25 cellular contexts compared by ENCODE assay signal in the genomic region with DNA sequence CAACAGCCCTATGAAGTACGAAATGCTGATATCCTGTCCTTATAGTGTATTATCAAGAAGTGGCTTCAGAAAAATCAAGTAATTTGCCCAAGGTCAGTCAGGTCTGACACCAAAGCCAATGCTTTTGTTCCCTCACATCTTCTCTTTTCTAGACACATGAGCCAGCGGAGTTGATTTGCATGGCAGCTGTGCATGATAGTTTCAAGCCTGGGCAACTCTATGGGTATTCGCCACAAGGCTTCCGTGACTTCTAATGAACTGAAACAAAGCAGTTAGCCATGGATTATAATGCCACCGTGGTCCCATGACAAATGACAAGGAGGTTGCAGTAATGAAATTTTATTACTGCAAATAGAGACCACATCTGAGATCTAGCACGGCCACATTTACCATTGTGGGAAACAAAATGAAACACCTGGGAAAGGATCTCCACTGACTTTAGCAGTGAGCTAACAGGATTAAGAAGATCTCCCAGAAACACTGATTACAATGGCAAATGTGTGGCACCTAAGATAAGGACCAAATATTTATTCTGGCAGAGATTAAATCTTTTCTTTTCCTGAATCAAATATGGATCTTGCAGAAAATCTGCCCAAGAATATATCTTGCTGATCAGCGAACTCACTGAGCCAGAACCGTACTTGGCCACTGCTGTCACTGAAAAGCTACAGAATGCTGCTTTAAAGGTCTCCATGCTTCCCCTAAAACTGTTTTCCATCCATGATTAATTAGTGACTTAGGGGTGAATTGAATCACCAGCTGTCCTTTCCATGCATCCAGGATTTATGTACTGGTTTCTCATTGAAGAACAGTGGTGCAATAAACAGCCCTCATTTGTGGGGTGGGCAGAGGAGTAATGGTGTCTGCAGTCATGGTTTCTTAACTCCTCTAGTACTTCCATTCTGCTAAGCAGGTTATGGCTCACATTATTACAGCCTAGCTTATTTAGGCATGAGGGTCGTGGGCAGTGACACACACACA.
DNase-seq lines count a peak whose midpoint lies in the region; ATAC-seq, FAIRE-seq and TF ChIP-seq lines count a peak whose summit lies in the region.
"Had no signal": no experiment of that assay in that cellular context is flagged by ENCODE, and none has a peak within 500 bp of the region (broad histone marks: within the 10 kb centered on the region; RNA-seq: fewer than 3 reads in every experiment).

No MANE protein-coding gene starts in this region.

- BruUV-seq in endothelial cell of umbilical vein (replicated peaks; lab: Mats Ljungman, UMichigan) = no TSS peak

- no peak for TF ChIP-seq CTCF in SK-N-SH (IDR thresholded peaks at IDR 0.05)
- no peak for TF ChIP-seq CTCF in endothelial cell of umbilical vein (IDR thresholded peaks at IDR 0.05; ENCODE audit: extremely low read depth in 1 of 2, insufficient read depth in 1 of 2, low read depth in 1 of 2, low read length in 2 of 2)

- no peaks in the 10 kb centered on the region for H3K9me2 ChIP-seq in SK-N-SH

- intact Hi-C loops in endothelial cell of umbilical vein (cut with micrococcal nuclease) = no loop called here

- dilution Hi-C loops in endothelial cell of umbilical vein (cut with MboI; ENCODE audit: extremely low pct_ligation_motif_present, low sequenced_read_pairs) = no loop called here

- H3K27me3 ChIP-seq in SK-N-SH (ENCODE audit: insufficient read depth) (no peaks in the 10 kb centered on the region), endothelial cell of umbilical vein (ENCODE audit: control insufficient read depth in 2 of 2, insufficient read depth in 2 of 2, low read length in 2 of 2) (no peaks in the 10 kb centered on the region)
- H3K27me3 ChIP-seq: ascending aorta, left lung, ovary, right lobe of liver, SJSA1, upper lobe of right lung had no signal

- H4K20me1 ChIP-seq in SK-N-SH (ENCODE audit: insufficient read depth) (no peaks in the 10 kb centered on the region), endothelial cell of umbilical vein (replicated peaks; ENCODE audit: control insufficient read depth, extremely low read depth, insufficient read depth, low read length) (no peaks in the 10 kb centered on the region)

- peak overlapping the region; percentile 27; the same call in 1 of the 2 replicates for H3K4me2 ChIP-seq in SK-N-SH
- no peak overlapping the region for H3K4me2 ChIP-seq in endothelial cell of umbilical vein (ENCODE audit: insufficient read depth, low read length)

- H3F3A ChIP-seq in SK-N-SH (replicated peaks; ENCODE audit: insufficient read depth) = no peaks in the 10 kb centered on the region

- POLR2A ChIA-PET in SK-N-SH (lab: Yijun Ruan, JAX) = no interaction called here
- POLR2A ChIA-PET in endothelial cell of umbilical vein (lab: Charles Lee) = no interaction called here

- H3K4me1 ChIP-seq in SK-N-SH (ENCODE audit: control insufficient read depth in 1 of 2, insufficient read depth in 2 of 2, low read depth in 1 of 2, low read length in 1 of 2) (no peaks in the 10 kb centered on the region), endothelial cell of umbilical vein (ENCODE audit: control insufficient read depth, extremely low read depth, insufficient read depth, low read length) (no peaks in the 10 kb centered on the region)
- H3K4me1 ChIP-seq: ascending aorta, left lung, right lobe of liver, SJSA1, upper lobe of right lung had no signal

- H3K36me3 ChIP-seq in SK-N-SH (replicated peaks in 1 of 2; ENCODE audit: control insufficient read depth in 1 of 2, insufficient read depth in 2 of 2, low read length in 1 of 2) (no peaks in the 10 kb centered on the region), endothelial cell of umbilical vein (ENCODE audit: control insufficient read depth in 2 of 2, extremely low read depth in 1 of 2, insufficient read depth in 2 of 2, low read length in 2 of 2) (no peaks in the 10 kb centered on the region)
- H3K36me3 ChIP-seq: ascending aorta, left lung, ovary, right lobe of liver, SJSA1, upper lobe of right lung had no signal

- H3K9me3 ChIP-seq in SK-N-SH (no peaks in the 10 kb centered on the region), endothelial cell of umbilical vein (replicated peaks; ENCODE audit: control insufficient read depth, insufficient read depth, low read length) (no peaks in the 10 kb centered on the region)
- H3K9me3 ChIP-seq: ascending aorta, left lung, ovary, right lobe of liver, SJSA1, upper lobe of right lung had no signal

- H3K79me2 ChIP-seq in SK-N-SH (ENCODE audit: insufficient read depth) = no peaks in the 10 kb centered on the region
- H3K79me2 ChIP-seq in endothelial cell of umbilical vein (ENCODE audit: control insufficient read depth, insufficient read depth, low read length) = no peaks in the 10 kb centered on the region

- TF ChIP-seq POLR2A in endothelial cell of umbilical vein (IDR thresholded peaks at IDR 0.05; ENCODE audit: low read depth, low read length) = no peak

- ATAC-seq in SK-N-SH treated with all-trans-retinoic acid at 6 μM for 48 hours (no peak), GM21515 (IDR thresholded peaks at IDR 0.05; ENCODE audit: unreplicated experiment) (no peak), GM21447 (IDR thresholded peaks at IDR 0.05; ENCODE audit: unreplicated experiment) (no peak)
- ATAC-seq: activated naive CD4-positive, alpha-beta T cell treated with anti-CD3 and anti-CD28 coated beads, Interleukin-2, amount 50 U/mL, for 72 hours; left lung; naive thymus-derived CD4-positive, alpha-beta T cell; right lobe of liver; upper lobe of right lung had no signal

- no peak for FAIRE-seq in endothelial cell of umbilical vein (lab: Jason Lieb, UNC)
- FAIRE-seq: GM18507, RCC 7860 had no signal

- H3K9me1 ChIP-seq in endothelial cell of umbilical vein (replicated peaks; ENCODE audit: control insufficient read depth, extremely low read depth, insufficient read depth, low read length) = no peaks in the 10 kb centered on the region

- H2AFZ ChIP-seq in SK-N-SH (ENCODE audit: low read depth) (peak overlapping the region; percentile 17; the same call in 1 of the 2 replicates), endothelial cell of umbilical vein (ENCODE audit: low read depth, low read length) (no peak overlapping the region)

- TF ChIP-seq EP300 in SK-N-SH (IDR thresholded peaks at IDR 0.05; ENCODE audit: borderline replicate concordance in 1 of 2, low read depth in 1 of 2, low read length in 1 of 2) = no peak

- H3K9ac ChIP-seq in SK-N-SH = no peak overlapping the region
- no peak overlapping the region for H3K9ac ChIP-seq in endothelial cell of umbilical vein (replicated peaks; ENCODE audit: extremely low read depth, insufficient read depth, low read length)

- TF ChIP-seq RAD21 in SK-N-SH (IDR thresholded peaks at IDR 0.05; ENCODE audit: low read length) = no peak

- CTCF ChIA-PET in SK-N-SH (lab: Yijun Ruan, JAX) = no interaction called here
- CTCF ChIA-PET in endothelial cell of umbilical vein (lab: Charles Lee) = no interaction called here

- no peak overlapping the region for H3K27ac ChIP-seq in SK-N-SH (ENCODE audit: low read depth in 2 of 2, low read length in 1 of 2)
- no peak overlapping the region for H3K27ac ChIP-seq in endothelial cell of umbilical vein (ENCODE audit: insufficient read depth, low read depth, low read length)
- H3K27ac ChIP-seq: ascending aorta, left lung, ovary, right lobe of liver, SJSA1, upper lobe of right lung had no signal

- H3K4me3 ChIP-seq in SK-N-SH (ENCODE audit: low read depth in 2 of 2, low read length in 1 of 2) (no peak overlapping the region), endothelial cell of umbilical vein (replicated peaks in 1 of 3; ENCODE audit: insufficient read depth in 1 of 3, low read depth in 1 of 3, low read length in 3 of 3) (no peak overlapping the region)
- H3K4me3 ChIP-seq: ascending aorta, left lung, ovary, right lobe of liver, SJSA1, upper lobe of right lung had no signal

- DNase-seq in SK-N-SH (no peak), NCI-H526 (lab: John Stamatoyannopoulos, UW) (peak; percentile 97), endothelial cell of umbilical vein (ENCODE audit: low read depth, low spot score) (no peak), NCI-H2081 (lab: John Stamatoyannopoulos, UW) (no peak), activated gamma-delta T cell treated with Interleukin-2 at 50 U/mL for 16 hours (no peak)
- DNase-seq: ACHN; activated CD4-positive, alpha-beta T cell treated with anti-CD3 and anti-CD28 coated beads, Interleukin-2, amount 50 U/mL, for 1 hour; C1 segment of cervical spinal cord; Calu3; foreskin fibroblast; KBM-7; left lung; naive thymus-derived CD4-positive, alpha-beta T cell; NCI-H1105; ovary; right lobe of liver; upper lobe of right lung had no signal

- WGBS in SK-N-SH (ENCODE audit: low lambda C conversion rate) = 16% methylated on average over 9 of the region's 9 CpGs

TF ChIP-seq in SK-N-SH, 30 proteins besides CTCF, POLR2A, EP300 and RAD21 (continues in another document):
- TF ChIP-seq, protein P1, sequence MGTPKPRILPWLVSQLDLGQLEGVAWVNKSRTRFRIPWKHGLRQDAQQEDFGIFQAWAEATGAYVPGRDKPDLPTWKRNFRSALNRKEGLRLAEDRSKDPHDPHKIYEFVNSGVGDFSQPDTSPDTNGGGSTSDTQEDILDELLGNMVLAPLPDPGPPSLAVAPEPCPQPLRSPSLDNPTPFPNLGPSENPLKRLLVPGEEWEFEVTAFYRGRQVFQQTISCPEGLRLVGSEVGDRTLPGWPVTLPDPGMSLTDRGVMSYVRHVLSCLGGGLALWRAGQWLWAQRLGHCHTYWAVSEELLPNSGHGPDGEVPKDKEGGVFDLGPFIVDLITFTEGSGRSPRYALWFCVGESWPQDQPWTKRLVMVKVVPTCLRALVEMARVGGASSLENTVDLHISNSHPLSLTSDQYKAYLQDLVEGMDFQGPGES (IDR thresholded peaks at IDR 0.05; ENCODE audit: low read depth, low read length) = no peak

TF ChIP-seq in endothelial cell of umbilical vein, 7 proteins besides CTCF, POLR2A, EP300 and RAD21:
- TF ChIP-seq EZH2 (IDR thresholded peaks at IDR 0.05; ENCODE audit: borderline replicate concordance, low read depth, low read length, severe bottlenecking) (no peak), GATA2 (IDR thresholded peaks at IDR 0.05; ENCODE audit: insufficient read depth, insufficient read length, low read depth, low read length) (peak; percentile 22), MYC (IDR thresholded peaks at IDR 0.05; ENCODE audit: low read depth, low read length) (no peak), FOS (IDR thresholded peaks at IDR 0.05; ENCODE audit: borderline replicate concordance, insufficient read depth, low read length) (no peak)

Comparison
In these comparisons a context has a peak if more than half of its experiments do, and no peak if none do; other contexts are left out.
1. DNase-seq: peak in NCI-H526 (2 of 2); none in SK-N-SH (single experiment), endothelial cell of umbilical vein (single experiment), NCI-H2081 (0 of 2) and activated gamma-delta T cell treated with Interleukin-2 at 50 U/mL for 16 hours (single experiment).